ENCODE assay signal across 23 cellular contexts in the genomic region with DNA sequence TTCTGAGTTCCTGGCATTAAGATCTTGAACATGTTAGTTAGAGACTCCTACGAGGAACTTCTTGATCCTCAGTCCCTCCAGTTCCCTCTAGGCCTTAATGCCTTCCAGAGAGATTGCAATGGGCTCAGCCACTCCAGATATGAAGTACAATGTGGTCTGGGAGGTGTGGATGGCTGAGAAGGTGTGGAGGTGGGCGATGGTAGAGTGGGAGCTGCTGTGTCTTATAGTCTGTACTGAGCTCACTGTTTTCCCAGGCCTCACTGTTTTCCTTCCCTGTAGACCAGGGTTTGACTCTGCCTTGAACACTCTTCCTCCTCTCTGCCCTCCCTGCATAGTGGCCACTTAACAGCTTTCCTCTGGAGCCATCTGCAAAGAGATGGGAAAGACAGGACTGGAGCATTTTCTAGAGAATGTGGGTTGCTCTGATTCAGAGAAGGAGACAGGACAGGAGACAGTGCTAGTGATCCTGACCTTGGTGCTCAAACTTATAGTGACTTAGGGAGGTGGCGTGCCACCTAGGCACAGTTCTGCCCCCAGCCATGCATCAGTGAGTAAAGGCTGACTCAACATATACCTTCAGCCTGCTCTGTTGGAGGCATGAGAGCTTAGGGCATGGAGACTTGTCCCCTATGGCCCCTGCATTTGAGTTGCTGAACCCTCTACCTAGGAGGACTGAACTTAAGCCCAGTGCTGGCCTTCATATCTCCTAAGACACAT.
"Had no signal": no experiment of that assay in that cellular context is flagged by ENCODE, and none has a peak within 500 bp of the region (broad histone marks: within the 10 kb centered on the region; RNA-seq: fewer than 3 reads in every experiment).

No MANE protein-coding gene starts in this region.

- H3K4me3 Mint-ChIP-seq: activated CD4-positive, alpha-beta memory T cell treated with anti-CD3 and anti-CD28 coated beads for 36 hours; activated naive CD4-positive, alpha-beta T cell treated with anti-CD3 and anti-CD28 coated beads, Interleukin-2, amount 10 ng/mL, durations not matched to agents 7 days and 5 days; activated naive CD8-positive, alpha-beta T cell treated with anti-CD3 and anti-CD28 coated beads, Interleukin-2, amount 10 ng/mL, durations not matched to agents 7 days and 5 days; activated T-cell treated with anti-CD3 and anti-CD28 coated beads, Interleukin-2, amount 50 U/mL, for 24 hours; endodermal cell; natural killer cell; neural progenitor cell; T-helper 1 cell treated with Interleukin-12 subunit alpha and Interleukin-12 subunit beta and Interleukin-4 antibody, amounts not matched to agents 30 μg/mL and 1 μg/mL, for 36 hours had no signal

- H3K36me3 Mint-ChIP-seq: activated CD4-positive, alpha-beta memory T cell treated with anti-CD3 and anti-CD28 coated beads for 36 hours; activated naive CD4-positive, alpha-beta T cell treated with anti-CD3 and anti-CD28 coated beads, Interleukin-2, amount 10 ng/mL, durations not matched to agents 7 days and 5 days; activated naive CD8-positive, alpha-beta T cell treated with anti-CD3 and anti-CD28 coated beads, Interleukin-2, amount 10 ng/mL, durations not matched to agents 7 days and 5 days; natural killer cell; neural progenitor cell had no signal

- ATAC-seq: activated CD4-positive, CD25-positive, alpha-beta regulatory T cell treated with anti-CD3 and anti-CD28 coated beads, Interleukin-2, amount 50 U/mL, for 24 hours; natural killer cell; right cardiac atrium had no signal

- H3K9me3 Mint-ChIP-seq: activated CD4-positive, alpha-beta memory T cell treated with anti-CD3 and anti-CD28 coated beads for 36 hours; activated naive CD4-positive, alpha-beta T cell treated with anti-CD3 and anti-CD28 coated beads, Interleukin-2, amount 10 ng/mL, durations not matched to agents 7 days and 5 days; activated naive CD8-positive, alpha-beta T cell treated with anti-CD3 and anti-CD28 coated beads, Interleukin-2, amount 10 ng/mL, durations not matched to agents 7 days and 5 days; activated T-cell treated with anti-CD3 and anti-CD28 coated beads, Interleukin-2, amount 50 U/mL, for 24 hours; endodermal cell; neural progenitor cell; T-helper 1 cell treated with Interleukin-12 subunit alpha and Interleukin-12 subunit beta and Interleukin-4 antibody, amounts not matched to agents 30 μg/mL and 1 μg/mL, for 36 hours had no signal

- H3K27ac ChIP-seq: brain microvascular endothelial cell, esophagus squamous epithelium, left ventricle myocardium inferior, neural progenitor cell, stomach, suprapubic skin, WERI-Rb-1 had no signal

- DNase-seq: activated CD4-positive, alpha-beta memory T cell treated with anti-CD3 and anti-CD28 coated beads for 36 hours; activated CD4-positive, alpha-beta T cell treated with anti-CD3 and anti-CD28 coated beads for 48 hours; activated CD8-positive, alpha-beta memory T cell treated with anti-CD3 and anti-CD28 coated beads, Interleukin-2, amount 50 U/mL, for 48 hours; activated gamma-delta T cell; activated naive CD4-positive, alpha-beta T cell treated with anti-CD3 and anti-CD28 coated beads, Interleukin-2, amount 10 ng/mL, durations not matched to agents 7 days and 5 days; activated naive CD8-positive, alpha-beta T cell treated with anti-CD3 and anti-CD28 coated beads, Interleukin-2, amount 10 ng/mL, durations not matched to agents 7 days and 5 days; activated T-cell treated with anti-CD3 and anti-CD28 coated beads, Interleukin-2, amount 50 U/mL, for 24 hours; brain microvascular endothelial cell; endodermal cell; esophagus squamous epithelium; left ventricle myocardium inferior; mesendoderm; natural killer cell; posterior cingulate gyrus; right cardiac atrium; stimulated activated CD4-positive, alpha-beta T cell treated with anti-CD3 and anti-CD28 coated beads, Interleukin-2, amount 100 ng/mL, for 48 hours; stomach; T-helper 9 cell; WERI-Rb-1 had no signal

- H3K27ac Mint-ChIP-seq: activated CD4-positive, alpha-beta memory T cell treated with anti-CD3 and anti-CD28 coated beads for 36 hours; activated naive CD4-positive, alpha-beta T cell treated with anti-CD3 and anti-CD28 coated beads, Interleukin-2, amount 10 ng/mL, durations not matched to agents 7 days and 5 days; activated naive CD8-positive, alpha-beta T cell treated with anti-CD3 and anti-CD28 coated beads, Interleukin-2, amount 10 ng/mL, durations not matched to agents 7 days and 5 days; activated T-cell treated with anti-CD3 and anti-CD28 coated beads, Interleukin-2, amount 50 U/mL, for 24 hours; endodermal cell; natural killer cell; neural progenitor cell; T-helper 1 cell treated with Interleukin-12 subunit alpha and Interleukin-12 subunit beta and Interleukin-4 antibody, amounts not matched to agents 30 μg/mL and 1 μg/mL, for 36 hours had no signal

- H3K4me1 Mint-ChIP-seq: activated naive CD4-positive, alpha-beta T cell treated with anti-CD3 and anti-CD28 coated beads, Interleukin-2, amount 10 ng/mL, durations not matched to agents 7 days and 5 days; activated naive CD8-positive, alpha-beta T cell treated with anti-CD3 and anti-CD28 coated beads, Interleukin-2, amount 10 ng/mL, durations not matched to agents 7 days and 5 days; natural killer cell had no signal

- H3K27me3 Mint-ChIP-seq: activated CD4-positive, alpha-beta memory T cell treated with anti-CD3 and anti-CD28 coated beads for 36 hours; activated naive CD4-positive, alpha-beta T cell treated with anti-CD3 and anti-CD28 coated beads, Interleukin-2, amount 10 ng/mL, durations not matched to agents 7 days and 5 days; activated naive CD8-positive, alpha-beta T cell treated with anti-CD3 and anti-CD28 coated beads, Interleukin-2, amount 10 ng/mL, durations not matched to agents 7 days and 5 days; activated T-cell treated with anti-CD3 and anti-CD28 coated beads, Interleukin-2, amount 50 U/mL, for 24 hours had no signal
